ENCODE assay signal across 8 cellular contexts in the genomic region with DNA sequence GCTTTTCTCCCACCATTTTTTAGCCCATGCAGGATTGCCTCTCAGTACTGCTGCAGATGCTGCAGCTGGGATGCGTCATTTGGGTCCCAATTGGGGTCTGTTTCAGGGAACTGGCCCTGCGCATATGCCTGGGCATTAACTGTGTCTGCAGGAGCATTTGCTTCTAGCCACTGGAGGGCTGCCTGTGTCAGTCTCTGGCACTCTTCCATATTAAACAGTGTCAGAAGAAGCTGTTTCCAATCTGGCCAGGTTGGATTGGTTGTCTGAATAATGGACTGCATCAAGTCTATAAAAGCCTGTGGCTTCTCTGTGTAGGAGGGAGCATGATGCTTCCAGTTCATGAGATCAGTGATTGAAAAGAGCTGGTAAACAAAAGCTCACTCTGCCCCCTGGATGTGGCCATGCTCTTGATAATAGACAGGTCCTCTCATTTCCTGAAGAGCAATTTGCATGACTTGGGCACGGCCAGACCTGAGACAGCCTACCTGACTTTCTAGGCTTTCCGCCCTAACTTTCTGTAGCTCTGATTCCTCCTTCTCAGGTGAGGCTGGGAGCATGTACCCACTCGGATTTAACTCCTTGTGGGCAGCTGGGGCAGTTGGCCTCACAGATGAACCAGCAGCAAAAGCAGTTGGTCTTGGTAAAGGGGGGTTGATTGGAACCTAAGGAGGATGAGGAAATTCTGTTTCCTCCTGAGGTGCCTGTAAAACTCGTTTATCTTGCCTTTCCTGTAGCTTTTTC.
DNase-seq lines count a peak whose midpoint lies in the region; ATAC-seq, FAIRE-seq and TF ChIP-seq lines count a peak whose summit lies in the region.

No MANE protein-coding gene starts in this region.

- in situ Hi-C loops in ACHN (cut with HindIII; ENCODE audit: low pct_ligation_motif_present, low pct_unique_long_range_greater_than_20kb, low sequenced_read_pairs), result no loop called here

- H3K4me3 ChIP-seq in adipocyte (ENCODE audit: low read length), result no peak overlapping the region
- H3K4me3 ChIP-seq in muscle layer of duodenum (ENCODE audit: low read depth in 1 of 2, low read length in 2 of 2), result peak overlapping the region in 1 of 2 donors; percentile 39

- H3K9me3 ChIP-seq in adipocyte (ENCODE audit: control insufficient read depth, low read length) (no peaks in the 10 kb centered on the region), muscle layer of duodenum (ENCODE audit: control insufficient read depth in 1 of 2, low read length in 2 of 2) (no peaks in the 10 kb centered on the region)

- FAIRE-seq in D721Med (lab: Jason Lieb, UNC), result no peak

- TF ChIP-seq CTCF in D721Med (IDR thresholded peaks at IDR 0.05; ENCODE audit: insufficient read depth, missing control alignments), result no peak

- ATAC-seq in GM18870 (IDR thresholded peaks at IDR 0.05; ENCODE audit: unreplicated experiment), result peak; percentile 28
- peak; percentile 34 for ATAC-seq in HG03571 (IDR thresholded peaks at IDR 0.05; ENCODE audit: unreplicated experiment)

- H3K27me3 ChIP-seq in adipocyte (replicated peaks; ENCODE audit: control insufficient read depth, insufficient read depth, low read length) (peaks cover 11% of the 10 kb centered on the region), muscle layer of duodenum (ENCODE audit: low read depth, low read length) (no peaks in the 10 kb centered on the region)

- no peak overlapping the region for H3K9ac ChIP-seq in adipocyte (ENCODE audit: low read length)

- H3K36me3 ChIP-seq in adipocyte (ENCODE audit: control insufficient read depth, insufficient read depth, low read length, severe bottlenecking) (no peaks in the 10 kb centered on the region), muscle layer of duodenum (ENCODE audit: control insufficient read depth in 1 of 2, insufficient read depth in 2 of 2, low read length in 2 of 2) (no peaks in the 10 kb centered on the region)

- peak; percentile 26 for DNase-seq in adipocyte (ENCODE audit: low read depth)
- DNase-seq in D721Med (ENCODE audit: insufficient read length, low spot score), result no peak
- DNase-seq in GOT3 (lab: John Stamatoyannopoulos, UW), result no peak
- no peak for DNase-seq in ACHN
- no peak for DNase-seq in AG08396 (ENCODE audit: low spot score)

- no peaks in the 10 kb centered on the region for H3K4me1 ChIP-seq in adipocyte (ENCODE audit: control insufficient read depth, insufficient read depth, low read length)
- no peaks in the 10 kb centered on the region for H3K4me1 ChIP-seq in muscle layer of duodenum (ENCODE audit: control insufficient read depth in 1 of 2, insufficient read depth in 2 of 2, low read length in 2 of 2)

- peak overlapping the region; percentile 78 for H3K27ac ChIP-seq in muscle layer of duodenum (ENCODE audit: low read length)
